Comparison of ENCODE assay signal across 8 cellular contexts in the genomic region with DNA sequence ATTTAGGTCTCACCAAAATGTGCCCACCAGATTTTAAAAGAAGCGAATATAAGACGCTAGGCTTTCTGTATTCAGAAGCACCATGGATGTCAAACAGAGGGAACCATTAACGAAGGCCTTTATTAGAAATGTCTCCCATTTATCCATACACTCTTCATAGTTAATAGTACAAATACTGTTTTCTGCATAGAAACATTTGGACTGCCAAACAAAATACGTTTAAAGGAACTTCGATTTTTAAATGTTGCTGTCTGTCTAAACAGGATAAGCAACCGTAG. TPM values are rescaled to one million over a fixed set of nuclear protein-coding genes. Genes with fewer than 3 reads are reported as not detected.
DNase-seq lines count a peak whose midpoint lies in the region; ATAC-seq, FAIRE-seq and TF ChIP-seq lines count a peak whose summit lies in the region.

No MANE protein-coding gene starts in this region.

- no peak overlapping the region for H4K8ac ChIP-seq in mesendoderm (ENCODE audit: low read depth, low read length)

- H3K9ac ChIP-seq in mesendoderm (ENCODE audit: low read length) = peak overlapping the region; percentile 88

- intact Hi-C loops in body of pancreas (cut with DNase I) = no loop called here

- TF ChIP-seq POLR2A in body of pancreas (IDR thresholded peaks at IDR 0.05) = no peak
- TF ChIP-seq POLR2A in H54 (IDR thresholded peaks at IDR 0.05; ENCODE audit: low read depth, low read length) = no peak

- peak overlapping the region; percentile 43 for H3K4ac ChIP-seq in mesendoderm (ENCODE audit: low read depth, low read length)

- DNase-seq in HL-60 (ENCODE audit: low read depth in 1 of 2, low spot score in 1 of 2) (no peak), body of pancreas (no peak), mesendoderm (no peak), H54 (ENCODE audit: insufficient read length, low spot score) (no peak), NCI-H510A (lab: John Stamatoyannopoulos, UW) (no peak)

- no peak overlapping the region for H4K5ac ChIP-seq in mesendoderm (ENCODE audit: low read length)

- peak overlapping the region; percentile 96 for H3K56ac ChIP-seq in mesendoderm (ENCODE audit: low read length)

- ATAC-seq in body of pancreas = peak; percentile 0
- no peak for ATAC-seq in GM18870 (IDR thresholded peaks at IDR 0.05; ENCODE audit: unreplicated experiment)
- no peak for ATAC-seq in GM21447 (IDR thresholded peaks at IDR 0.05; ENCODE audit: unreplicated experiment)

- no peak overlapping the region for H2BK15ac ChIP-seq in mesendoderm (replicated peaks; ENCODE audit: low read depth)

- H3K27ac ChIP-seq in ACC112 (ENCODE audit: low read depth, low read length) (peak overlapping the region; percentile 98), HL-60 (replicated peaks) (peak overlapping the region; percentile 95), body of pancreas (peak overlapping the region; percentile 84 to 96 (median 95)), mesendoderm (ENCODE audit: low read depth, low read length) (peak overlapping the region; percentile 75)

- H3K4me2 ChIP-seq in mesendoderm (ENCODE audit: low read length) = peak overlapping the region; percentile 85

- H3K79me1 ChIP-seq in mesendoderm (ENCODE audit: low read length) = no peaks in the 10 kb centered on the region

- H3K18ac ChIP-seq in mesendoderm (ENCODE audit: low read length) = peak overlapping the region; percentile 92

- H3K79me2 ChIP-seq in ACC112 (ENCODE audit: control insufficient read depth, insufficient read depth, low read length, unreplicated experiment) (no peaks in the 10 kb centered on the region), mesendoderm (ENCODE audit: control insufficient read depth, insufficient read depth, low read length) (no peaks in the 10 kb centered on the region)

- H3K23ac ChIP-seq in mesendoderm (ENCODE audit: low read length) = no peak overlapping the region

- no peaks in the 10 kb centered on the region for H3K27me3 ChIP-seq in ACC112 (ENCODE audit: insufficient read depth, low read length)
- no peaks in the 10 kb centered on the region for H3K27me3 ChIP-seq in HL-60 (ENCODE audit: insufficient read depth, poor library complexity, severe bottlenecking)
- H3K27me3 ChIP-seq in body of pancreas = no peaks in the 10 kb centered on the region
- H3K27me3 ChIP-seq in mesendoderm (ENCODE audit: insufficient read depth, low read length, poor library complexity) = no peaks in the 10 kb centered on the region

- TF ChIP-seq CTCF in HL-60 (IDR thresholded peaks at IDR 0.05; ENCODE audit: insufficient read depth, low read length) = no peak
- TF ChIP-seq CTCF in body of pancreas (IDR thresholded peaks at IDR 0.05) = no peak

- no peaks in the 10 kb centered on the region for H3K36me3 ChIP-seq in ACC112 (ENCODE audit: insufficient read depth, low read length)
- H3K36me3 ChIP-seq in body of pancreas (replicated peaks in 1 of 2; ENCODE audit: insufficient read depth in 1 of 2, low read depth in 2 of 2) = no peaks in the 10 kb centered on the region
- H3K36me3 ChIP-seq in mesendoderm (ENCODE audit: control insufficient read depth, insufficient read depth, low read length) = no peaks in the 10 kb centered on the region

- H3K4me1 ChIP-seq in ACC112 (ENCODE audit: control insufficient read depth, insufficient read depth, low read length, unreplicated experiment) (peaks cover 12% of the 10 kb centered on the region), body of pancreas (peaks cover 8% of the 10 kb centered on the region), mesendoderm (ENCODE audit: control insufficient read depth, low read depth, low read length) (no peaks in the 10 kb centered on the region)

- H3K4me3 ChIP-seq in ACC112 (ENCODE audit: low read depth, low read length) (peak overlapping the region; percentile 85), HL-60 (replicated peaks; ENCODE audit: insufficient read depth, low read length) (peak overlapping the region; percentile 35), body of pancreas (peak overlapping the region; percentile 35 to 50), mesendoderm (ENCODE audit: low read length) (peak overlapping the region; percentile 87)

- H2BK5ac ChIP-seq in mesendoderm (ENCODE audit: low read length) = peak overlapping the region; percentile 47

- no peak overlapping the region for H2AK5ac ChIP-seq in mesendoderm (ENCODE audit: low read length)

- H2AFZ ChIP-seq in ACC112 (ENCODE audit: low read length, unreplicated experiment) = no peak overlapping the region

- no peak overlapping the region for H2BK120ac ChIP-seq in mesendoderm (ENCODE audit: low read depth, low read length)

- WGBS in body of pancreas, 2 donors = 6 to 7% methylated on average over 6 of the region's 6 CpGs
- WGBS in mesendoderm (ENCODE audit: extremely low coverage, insufficient coverage, low lambda C conversion rate) = no CpG with 5 or more reads among the region's 6 CpGs

- no peak for FAIRE-seq in H54 (lab: Jason Lieb, UNC)

- no peaks in the 10 kb centered on the region for H3K9me3 ChIP-seq in body of pancreas

RNA-seq across cellular contexts. Expression of gene HFE, which starts 32.6 kb away (rescaled TPM):
- total RNA-seq in body of pancreas = 1 to 10 TPM; 2.0 to 5.4 TPM
- 0.28 TPM for polyA plus RNA-seq in mesendoderm (2013, experiment 1 of 2)
- polyA plus RNA-seq in mesendoderm (2013, experiment 2 of 2) = 0.41 TPM

Comparison
In these comparisons a context has a peak if more than half of its experiments do, and no peak if none do; other contexts are left out.
1. H3K4me3 ChIP-seq: peak in every context shown above with its lines; median percentile 87 in mesendoderm; 85 in ACC112; 42 in body of pancreas; 35 in HL-60.